In genomic region chr7:129556607-129557120, GRCh38 we compare ENCODE assay signal across 2 cellular contexts.
TF ChIP-seq lines count a peak whose summit lies in the region.

No MANE protein-coding gene starts in this region.

TF ChIP-seq in HepG2, 621 proteins besides CTCF, POLR2A, EP300 and RAD21:
- TF ChIP-seq ZNF30 (CRISPR knock-in tag; IDR thresholded peaks at IDR 0.05) (no peak), ATF5 (CRISPR knock-in tag; IDR thresholded peaks at IDR 0.05; ENCODE audit: low read depth) (no peak), NR1H2 (CRISPR knock-in tag; IDR thresholded peaks at IDR 0.05; ENCODE audit: borderline replicate concordance, low read depth) (no peak), SSRP1 (CRISPR knock-in tag; IDR thresholded peaks at IDR 0.05) (no peak), ZSCAN22 (CRISPR knock-in tag; IDR thresholded peaks at IDR 0.05) (no peak)

TF ChIP-seq in K562, 482 proteins besides CTCF, POLR2A, EP300 and RAD21:
- TF ChIP-seq NCOR1 (IDR thresholded peaks at IDR 0.05) (no peak), MEIS2 (IDR thresholded peaks at IDR 0.05; ENCODE audit: partially characterized antibody) (no peak), ID3 (CRISPR knock-in tag; IDR thresholded peaks at IDR 0.05) (no peak), ID3 (tag; IDR thresholded peaks at IDR 0.05) (no peak; the same call in 1 of the 2 replicates), MLLT1 (IDR thresholded peaks at IDR 0.05) (no peak), NR2C1 (IDR thresholded peaks at IDR 0.05) (no peak), NR2C1 (tag; IDR thresholded peaks at IDR 0.05) (no peak), SETDB1 (IDR thresholded peaks at IDR 0.05; ENCODE audit: low read length) (no peak), NFIC (IDR thresholded peaks at IDR 0.05) (no peak), KLF13 (tag; IDR thresholded peaks at IDR 0.05; ENCODE audit: borderline replicate concordance, low read depth) (no peak), EP400 (IDR thresholded peaks at IDR 0.05) (no peak), MCM3 (IDR thresholded peaks at IDR 0.05) (no peak), CHD4 (IDR thresholded peaks at IDR 0.05; ENCODE audit: insufficient read depth, insufficient replicate concordance, low read depth, low read length, poor library complexity, severe bottlenecking) (no peak), USF1 (CRISPR knock-in tag; IDR thresholded peaks at IDR 0.05) (no peak), ZSCAN32 (CRISPR knock-in tag; IDR thresholded peaks at IDR 0.05) (no peak), CREB3 (tag; conservative IDR thresholded peaks at IDR 0.05; ENCODE audit: low read depth) (no peak), ZNF184 (CRISPR knock-in tag; IDR thresholded peaks at IDR 0.05) (no peak), SRSF1 (IDR thresholded peaks at IDR 0.05; ENCODE audit: low read depth, low read length) (no peak), PTRF (tag; IDR thresholded peaks at IDR 0.05) (no peak)
